19 cellular contexts compared by ENCODE assay signal in genomic region chr3:21041621-21042020, GRCh38.
"Had no signal": no experiment of that assay in that cellular context is flagged by ENCODE, and none has a peak within 500 bp of the region (broad histone marks: within the 10 kb centered on the region; RNA-seq: fewer than 3 reads in every experiment).

No MANE protein-coding gene starts in this region.

- H3K9me3 Mint-ChIP-seq: stimulated activated naive CD8-positive, alpha-beta T cell treated with anti-CD3 and anti-CD28 coated beads, Interleukin-15, Interleukin-2, amounts not matched to agents 100 ng/mL and 50 ng/mL, for 24 hours had no signal

- H3K27me3 Mint-ChIP-seq: activated CD4-positive, alpha-beta memory T cell treated with anti-CD3 and anti-CD28 coated beads, Interleukin-2, amount 10 ng/mL, durations not matched to agents 7 days and 5 days; natural killer cell treated with Interleukin-12 subunit alpha and Interleukin-12 subunit beta and Interleukin-15 and Interleukin-18, amount 100 ng/mL, for 72 hours; progenitor cell of endocrine pancreas; stimulated activated naive CD8-positive, alpha-beta T cell treated with anti-CD3 and anti-CD28 coated beads, Interleukin-15, Interleukin-2, amounts not matched to agents 100 ng/mL and 50 ng/mL, for 24 hours had no signal

- H3K36me3 ChIP-seq: heart left ventricle, sigmoid colon, upper lobe of right lung had no signal

- H3K4me1 Mint-ChIP-seq: activated CD4-positive, alpha-beta memory T cell treated with anti-CD3 and anti-CD28 coated beads, Interleukin-2, amount 10 ng/mL, durations not matched to agents 7 days and 5 days had no signal

- H3K36me3 Mint-ChIP-seq: natural killer cell treated with Interleukin-12 subunit alpha and Interleukin-12 subunit beta and Interleukin-15 and Interleukin-18, amount 100 ng/mL, for 72 hours had no signal

- FAIRE-seq: islet of Langerhans had no signal

- H3K4me3 Mint-ChIP-seq: activated CD4-positive, alpha-beta memory T cell treated with anti-CD3 and anti-CD28 coated beads, Interleukin-2, amount 10 ng/mL, durations not matched to agents 7 days and 5 days; natural killer cell treated with Interleukin-12 subunit alpha and Interleukin-12 subunit beta and Interleukin-15 and Interleukin-18, amount 100 ng/mL, for 72 hours; stimulated activated naive CD8-positive, alpha-beta T cell treated with anti-CD3 and anti-CD28 coated beads, Interleukin-15, Interleukin-2, amounts not matched to agents 100 ng/mL and 50 ng/mL, for 24 hours had no signal

- H3K27ac Mint-ChIP-seq: activated CD4-positive, alpha-beta memory T cell treated with anti-CD3 and anti-CD28 coated beads, Interleukin-2, amount 10 ng/mL, durations not matched to agents 7 days and 5 days; natural killer cell treated with Interleukin-12 subunit alpha and Interleukin-12 subunit beta and Interleukin-15 and Interleukin-18, amount 100 ng/mL, for 72 hours; progenitor cell of endocrine pancreas; stimulated activated naive CD8-positive, alpha-beta T cell treated with anti-CD3 and anti-CD28 coated beads, Interleukin-15, Interleukin-2, amounts not matched to agents 100 ng/mL and 50 ng/mL, for 24 hours had no signal

- H3K4me3 ChIP-seq: coronary artery, heart left ventricle, sigmoid colon, upper lobe of right lung had no signal

- H3K9me3 ChIP-seq: sigmoid colon, upper lobe of right lung had no signal

- DNase-seq: activated CD4-positive, alpha-beta memory T cell treated with anti-CD3 and anti-CD28 coated beads, Interleukin-2, amount 10 ng/mL, durations not matched to agents 7 days and 5 days; activated CD4-positive, alpha-beta T cell treated with anti-CD3 and anti-CD28 coated beads for 1 hour; activated CD8-positive, alpha-beta memory T cell treated with anti-CD3 and anti-CD28 coated beads, Interleukin-2, amount 50 U/mL, for 48 hours; activated naive CD4-positive, alpha-beta T cell; caudate nucleus; effector CD8-positive, alpha-beta T cell; foreskin melanocyte; heart left ventricle; nucleus accumbens; sigmoid colon; stimulated activated CD4-positive, alpha-beta T cell treated with anti-CD3 and anti-CD28 coated beads, Interleukin-4, amount 100 ng/mL, for 1 hour; stimulated activated CD8-positive, alpha-beta memory T cell treated with anti-CD3 and anti-CD28 coated beads, Interleukin-4, amount 100 ng/mL, for 48 hours; upper lobe of right lung had no signal

- H3K4me1 ChIP-seq: heart left ventricle, sigmoid colon, upper lobe of right lung had no signal

- H3K27ac ChIP-seq: coronary artery, heart left ventricle, sigmoid colon, upper lobe of right lung had no signal

- H3K27me3 ChIP-seq: heart left ventricle, sigmoid colon, upper lobe of right lung had no signal

- ATAC-seq: heart left ventricle; left lobe of liver; natural killer cell treated with Interleukin-12 subunit alpha and Interleukin-12 subunit beta and Interleukin-15 and Interleukin-18, amount 100 ng/mL, for 72 hours; upper lobe of right lung had no signal
